8 cellular contexts compared by ENCODE assay signal in genomic region chr5:176388003-176388340, GRCh38. TPM values are rescaled to one million over a fixed set of nuclear protein-coding genes. Genes with fewer than 3 reads are reported as not detected.
DNase-seq lines count a peak whose midpoint lies in the region; ATAC-seq, FAIRE-seq and TF ChIP-seq lines count a peak whose summit lies in the region.

No MANE protein-coding gene starts in this region.

- H3K9me3 ChIP-seq in iPS-20b (ENCODE audit: insufficient read depth, low read depth, low read length): no peaks in the 10 kb centered on the region

- H3K9ac ChIP-seq in iPS-20b (ENCODE audit: low read depth, low read length): peak overlapping the region; percentile 95

- no peaks in the 10 kb centered on the region for H3K27me3 ChIP-seq in iPS-20b (ENCODE audit: insufficient read depth, low read length)

- no peaks in the 10 kb centered on the region for H3K9me3 Mint-ChIP-seq in CD14-positive monocyte
- no peaks in the 10 kb centered on the region for H3K9me3 Mint-ChIP-seq in activated naive CD4-positive, alpha-beta T cell treated with anti-CD3 and anti-CD28 coated beads, Interleukin-2, amount 50 U/mL, for 72 hours
- H3K9me3 Mint-ChIP-seq in stimulated activated naive CD8-positive, alpha-beta T cell treated with anti-CD3 and anti-CD28 coated beads, Interleukin-15, amount 100 ng/mL, for 72 hours: no peaks in the 10 kb centered on the region

- FAIRE-seq in HTR-8/SVneo (lab: Jason Lieb, UNC): peak; percentile 13

- DNase-seq in CD14-positive monocyte (ENCODE audit: low spot score) (no peak), HTR-8/SVneo (ENCODE audit: insufficient read length, low spot score) (peak; percentile 11), HK-2 (ENCODE audit: unreplicated experiment) (no peak), NCI-H2029 treated with DMSO at 0.1 percent for 48 hours (lab: John Stamatoyannopoulos, UW) (no peak)
- DNase-seq in activated naive CD4-positive, alpha-beta T cell treated with anti-CD3 and anti-CD28 coated beads, Interleukin-2, amount 50 U/mL, for 72 hours (ENCODE audit: low spot score in 2 of 2): peak in 1 of 2 donors; percentile 24
- DNase-seq in stimulated activated naive CD8-positive, alpha-beta T cell treated with anti-CD3 and anti-CD28 coated beads, Interleukin-15, amount 100 ng/mL, for 72 hours: no peak

- peak overlapping the region; percentile 86 for H3K4me3 ChIP-seq in iPS-20b (ENCODE audit: low read length)

- peaks cover 0 to 2% (median 0%) of the 10 kb centered on the region in 3 donors for H3K27me3 Mint-ChIP-seq in CD14-positive monocyte (ENCODE audit: low read depth in 3 of 3)
- H3K27me3 Mint-ChIP-seq in stimulated activated naive CD8-positive, alpha-beta T cell treated with anti-CD3 and anti-CD28 coated beads, Interleukin-15, amount 100 ng/mL, for 72 hours: no peaks in the 10 kb centered on the region

- H3K4me1 Mint-ChIP-seq in CD14-positive monocyte: peaks cover 47% of the 10 kb centered on the region
- H3K4me1 Mint-ChIP-seq in stimulated activated naive CD8-positive, alpha-beta T cell treated with anti-CD3 and anti-CD28 coated beads, Interleukin-15, amount 100 ng/mL, for 72 hours: peaks cover 50% of the 10 kb centered on the region

- peaks cover 45 to 63% of the 10 kb centered on the region in 2 donors for H3K36me3 Mint-ChIP-seq in CD14-positive monocyte
- H3K36me3 Mint-ChIP-seq in activated naive CD4-positive, alpha-beta T cell treated with anti-CD3 and anti-CD28 coated beads, Interleukin-2, amount 50 U/mL, for 72 hours: peaks cover 47 to 50% of the 10 kb centered on the region in 2 donors

- H3K36me3 ChIP-seq in iPS-20b (ENCODE audit: insufficient read depth, low read depth, low read length): peaks cover 61% of the 10 kb centered on the region

- TF ChIP-seq CTCF in CD14-positive monocyte (IDR thresholded peaks at IDR 0.05): no peak

- peak overlapping the region; percentile 98 to 99 for H3K4me3 Mint-ChIP-seq in CD14-positive monocyte
- H3K4me3 Mint-ChIP-seq in stimulated activated naive CD8-positive, alpha-beta T cell treated with anti-CD3 and anti-CD28 coated beads, Interleukin-15, amount 100 ng/mL, for 72 hours: peak overlapping the region; percentile 100

- no peak overlapping the region for H3K27ac ChIP-seq in iPS-20b (ENCODE audit: low read length)

- ATAC-seq in activated naive CD4-positive, alpha-beta T cell treated with anti-CD3 and anti-CD28 coated beads, Interleukin-2, amount 50 U/mL, for 72 hours: no peak
- no peak for ATAC-seq in stimulated activated naive CD8-positive, alpha-beta T cell treated with anti-CD3 and anti-CD28 coated beads, Interleukin-15, amount 100 ng/mL, for 72 hours
- ATAC-seq in GM21447 (IDR thresholded peaks at IDR 0.05; ENCODE audit: unreplicated experiment): no peak

- peaks cover 5% of the 10 kb centered on the region; the same call in 1 of the 2 replicates for H3K4me1 ChIP-seq in iPS-20b (ENCODE audit: insufficient read depth, low read length)

- H3K27ac Mint-ChIP-seq in CD14-positive monocyte: peak overlapping the region; percentile 74 to 100 (median 99)
- peak overlapping the region; percentile 98 to 100 for H3K27ac Mint-ChIP-seq in activated naive CD4-positive, alpha-beta T cell treated with anti-CD3 and anti-CD28 coated beads, Interleukin-2, amount 50 U/mL, for 72 hours
- H3K27ac Mint-ChIP-seq in stimulated activated naive CD8-positive, alpha-beta T cell treated with anti-CD3 and anti-CD28 coated beads, Interleukin-15, amount 100 ng/mL, for 72 hours: peak overlapping the region; percentile 100

- intact Hi-C loops in CD14-positive monocyte (cut with micrococcal nuclease): loop anchor here (2.0 to 10.0 kb wide), 4 partner anchors 27 to 149 kb away; partner anchors contain the start of genes FAF2 (in 2 of the 2), RNF44 (in 2 of the 2) and KIAA1191 (in 1 of the 2)

RNA-seq across cellular contexts. Expression of gene NOP16, which starts 0.4 kb away (rescaled TPM):
- 10 to 100 TPM; 17.2 to 23.4 TPM for polyA plus RNA-seq in CD14-positive monocyte
- 10 to 100 TPM; 42.1 to 67.7 TPM for total RNA-seq in activated naive CD4-positive, alpha-beta T cell treated with anti-CD3 and anti-CD28 coated beads, Interleukin-2, amount 50 U/mL, for 72 hours

RNA-seq across cellular contexts. Expression of gene HIGD2A, which starts 0.6 kb away (rescaled TPM):
- polyA plus RNA-seq in CD14-positive monocyte: 100 to 1,000 TPM; 260 to 298 TPM
- 100 to 1,000 TPM; 120 to 154 TPM for total RNA-seq in activated naive CD4-positive, alpha-beta T cell treated with anti-CD3 and anti-CD28 coated beads, Interleukin-2, amount 50 U/mL, for 72 hours

RNA-seq across cellular contexts. Expression of gene ARL10, which starts 22.7 kb away (rescaled TPM):
- polyA plus RNA-seq in CD14-positive monocyte: under 1 TPM in 1 of 2 donors, not detected in 1; 0.04 TPM
- total RNA-seq in activated naive CD4-positive, alpha-beta T cell treated with anti-CD3 and anti-CD28 coated beads, Interleukin-2, amount 50 U/mL, for 72 hours: 10 to 100 TPM in 1 of 2 donors, 1 to 10 TPM in 1; 3.1 to 19.1 TPM

RNA-seq across cellular contexts. Expression of gene KIAA1191, which starts 26.4 kb away (rescaled TPM):
- 10 to 100 TPM; 32.3 to 32.5 TPM for polyA plus RNA-seq in CD14-positive monocyte
- total RNA-seq in activated naive CD4-positive, alpha-beta T cell treated with anti-CD3 and anti-CD28 coated beads, Interleukin-2, amount 50 U/mL, for 72 hours: 10 to 100 TPM; 58.3 to 58.9 TPM

RNA-seq across cellular contexts. Expression of gene CLTB, which starts 28.4 kb away (rescaled TPM):
- 10 to 100 TPM; 75.2 to 87.6 TPM for polyA plus RNA-seq in CD14-positive monocyte
- total RNA-seq in activated naive CD4-positive, alpha-beta T cell treated with anti-CD3 and anti-CD28 coated beads, Interleukin-2, amount 50 U/mL, for 72 hours: 10 to 100 TPM; 41.8 to 48.6 TPM
